Comparison of ENCODE assay signal across 15 cellular contexts in genomic region chr15:68434021-68434420, GRCh38. TPM values are rescaled to one million over a fixed set of nuclear protein-coding genes. Genes with fewer than 3 reads are reported as not detected.
"Had no signal": no experiment of that assay in that cellular context is flagged by ENCODE, and none has a peak within 500 bp of the region (broad histone marks: within the 10 kb centered on the region; RNA-seq: fewer than 3 reads in every experiment).

No MANE protein-coding gene starts in this region.

- H3K36me3 ChIP-seq: adrenal gland, cardiac muscle cell, stomach, thoracic aorta had no signal

- H3K27ac ChIP-seq: adrenal gland, cardiac muscle cell, hepatocyte, stomach, thoracic aorta had no signal

- ATAC-seq: esophagus mucosa had no signal

- H3K4me2 ChIP-seq: hepatocyte had no signal

- H3K9me3 Mint-ChIP-seq: activated B cell treated with CpG ODN at 0.5 μM for 24 hours; activated naive CD4-positive, alpha-beta T cell treated with anti-CD3 and anti-CD28 coated beads, Interleukin-2, amount 10 ng/mL, durations not matched to agents 7 days and 5 days; activated T-cell treated with anti-CD3 and anti-CD28 coated beads, Interleukin-2, amount 50 U/mL, for 24 hours; mesothelial cell of epicardium had no signal

- H3K79me2 ChIP-seq: hepatocyte had no signal

- H3K4me3 ChIP-seq: adrenal gland, cardiac muscle cell, hepatocyte, stomach, thoracic aorta had no signal

- H3K36me3 Mint-ChIP-seq: activated naive CD4-positive, alpha-beta T cell treated with anti-CD3 and anti-CD28 coated beads, Interleukin-2, amount 10 ng/mL, durations not matched to agents 7 days and 5 days; mesothelial cell of epicardium had no signal

- DNase-seq: activated B cell treated with CpG ODN at 0.5 μM for 24 hours; activated CD4-positive, alpha-beta T cell treated with anti-CD3 and anti-CD28 coated beads for 48 hours; activated naive CD4-positive, alpha-beta T cell treated with anti-CD3 and anti-CD28 coated beads, Interleukin-2, amount 10 ng/mL, durations not matched to agents 7 days and 5 days; activated T-cell treated with anti-CD3 and anti-CD28 coated beads, Interleukin-2, amount 50 U/mL, for 24 hours; kidney glomerular epithelial cell; stimulated activated CD4-positive, alpha-beta T cell treated with anti-CD3 and anti-CD28 coated beads, Interleukin-1b, Interleukin-23, amount 100 ng/mL, for 48 hours; stomach; SW 1271 had no signal

- H3K4me3 Mint-ChIP-seq: activated B cell treated with CpG ODN at 0.5 μM for 24 hours; activated naive CD4-positive, alpha-beta T cell treated with anti-CD3 and anti-CD28 coated beads, Interleukin-2, amount 10 ng/mL, durations not matched to agents 7 days and 5 days; activated T-cell treated with anti-CD3 and anti-CD28 coated beads, Interleukin-2, amount 50 U/mL, for 24 hours; mesothelial cell of epicardium had no signal

- H3K27ac Mint-ChIP-seq: activated B cell treated with CpG ODN at 0.5 μM for 24 hours; activated naive CD4-positive, alpha-beta T cell treated with anti-CD3 and anti-CD28 coated beads, Interleukin-2, amount 10 ng/mL, durations not matched to agents 7 days and 5 days; activated T-cell treated with anti-CD3 and anti-CD28 coated beads, Interleukin-2, amount 50 U/mL, for 24 hours; mesothelial cell of epicardium had no signal

RNA-seq across cellular contexts. Expression of gene ITGA11, which starts 2.1 kb away (rescaled TPM):
- total RNA-seq: activated B cell treated with CpG ODN at 0.5 μM for 24 hours had no signal
- polyA plus RNA-seq: neural cell had no signal
